ENCODE assay signal across 14 cellular contexts in the genomic region with DNA sequence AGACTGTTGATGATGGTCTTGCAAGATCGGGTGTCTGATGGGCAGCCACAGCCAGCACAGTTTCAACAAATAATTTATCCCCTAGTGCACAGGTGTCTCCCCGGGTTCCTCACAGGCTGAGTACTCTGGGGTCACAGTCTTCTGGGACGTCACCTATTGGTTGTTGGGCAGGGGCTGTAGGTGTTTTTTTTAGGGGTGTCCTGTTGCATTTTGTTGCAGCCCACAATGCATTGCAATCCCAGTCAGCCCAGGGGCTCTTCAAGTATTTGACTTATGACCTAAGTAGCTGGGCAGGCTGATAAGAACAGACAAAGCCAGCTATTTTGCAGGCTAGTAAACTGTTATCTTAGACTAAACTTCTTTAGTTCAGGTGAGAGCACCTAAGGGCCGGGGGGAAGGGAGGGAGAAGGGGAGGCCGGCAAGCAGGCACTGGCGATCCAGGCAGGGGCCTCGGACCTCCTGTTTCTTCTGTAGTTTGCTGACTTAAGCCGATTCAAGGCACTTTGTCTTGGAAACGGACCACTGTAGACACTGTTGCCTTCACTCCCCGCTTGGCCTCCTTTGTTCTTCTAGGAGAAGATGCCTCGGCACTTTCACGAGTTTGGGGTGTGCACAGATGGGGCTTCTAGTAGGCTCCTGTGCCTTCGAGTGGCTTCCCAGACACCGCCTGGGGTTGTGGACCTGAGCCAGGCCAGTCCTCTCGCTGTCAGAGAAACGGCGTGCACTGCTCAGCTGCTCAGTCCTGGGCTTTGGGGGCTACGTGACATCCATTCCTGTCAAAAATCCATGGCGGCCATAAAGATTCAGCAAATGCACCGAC. TPM values are rescaled to one million over a fixed set of nuclear protein-coding genes. Genes with fewer than 3 reads are reported as not detected.
DNase-seq lines count a peak whose midpoint lies in the region; TF ChIP-seq lines count a peak whose summit lies in the region.
"Had no signal": no experiment of that assay in that cellular context is flagged by ENCODE, and none has a peak within 500 bp of the region (broad histone marks: within the 10 kb centered on the region; RNA-seq: fewer than 3 reads in every experiment).

No MANE protein-coding gene starts in this region.

- peak overlapping the region in 3 of 11 experiments; percentile 26 to 52 (median 43); a peak in 4 of 22 replicates for H3K27ac ChIP-seq in BLaER1 treated with 17β-estradiol and CSF1 and Interleukin-3, amounts not matched to agents 10 nM and 100 nM
- H3K27ac ChIP-seq in HUES64 (ENCODE audit: low read depth, low read length) (peak overlapping the region; percentile 40; the same call in 1 of the 2 replicates), dorsolateral prefrontal cortex (no peak overlapping the region)
- H3K27ac ChIP-seq: body of pancreas, foreskin keratinocyte, neutrophil had no signal

- 84% methylated on average over 20 of the region's 20 CpGs for WGBS in HUES64

- peaks cover 33 to 73% (median 65%) of the 10 kb centered on the region in 10 experiments for H3K4me1 ChIP-seq in BLaER1 treated with 17β-estradiol and CSF1 and Interleukin-3, amounts not matched to agents 10 nM and 100 nM
- H3K4me1 ChIP-seq in HUES64 (ENCODE audit: insufficient read depth, low read length): peaks cover 11% of the 10 kb centered on the region; the same call in 1 of the 2 replicates
- H3K4me1 ChIP-seq: foreskin keratinocyte had no signal

- peaks cover 0 to 36% (median 0%) of the 10 kb centered on the region in 11 experiments; a peak in 8 of 22 replicates for H3K27me3 ChIP-seq in BLaER1 treated with 17β-estradiol and CSF1 and Interleukin-3, amounts not matched to agents 10 nM and 100 nM
- H3K27me3 ChIP-seq in HUES64 (ENCODE audit: insufficient read depth, low read length): no peaks in the 10 kb centered on the region
- H3K27me3 ChIP-seq in dorsolateral prefrontal cortex: no peaks in the 10 kb centered on the region
- H3K27me3 ChIP-seq: body of pancreas had no signal

- peaks cover 0 to 23% (median 0%) of the 10 kb centered on the region in 11 experiments; a peak in 3 of 22 replicates for H4K20me1 ChIP-seq in BLaER1 treated with 17β-estradiol and CSF1 and Interleukin-3, amounts not matched to agents 10 nM and 100 nM

- H3K4me2 ChIP-seq in BLaER1 treated with 17β-estradiol and CSF1 and Interleukin-3, amounts not matched to agents 10 nM and 100 nM: peak overlapping the region in 9 of 11 experiments; percentile 15 to 100 (median 98); a peak in 17 of 22 replicates

- H3K36me3 ChIP-seq in BLaER1 treated with 17β-estradiol and CSF1 and Interleukin-3, amounts not matched to agents 10 nM and 100 nM: no peaks in the 10 kb centered on the region
- H3K36me3 ChIP-seq in HUES64 (ENCODE audit: insufficient read depth, low read length): no peaks in the 10 kb centered on the region
- H3K36me3 ChIP-seq: neutrophil had no signal

- no peak for TF ChIP-seq CTCF in dorsolateral prefrontal cortex (IDR thresholded peaks at IDR 0.05 in 54 of 56, conservative IDR thresholded peaks at IDR 0.05 in 2 of 56; ENCODE audit: low read depth in 1 of 56, partially characterized antibody in 56 of 56)

- DNase-seq in dorsolateral prefrontal cortex (peak in 6 of 10 donors; percentile 5 to 51 (median 24)), mesenteric fat pad (ENCODE audit: low spot score) (peak; percentile 73), NCI-H2081 treated with DMSO at 0.1 percent for 48 hours (lab: John Stamatoyannopoulos, UW) (no peak)
- no peak for DNase-seq in stimulated activated CD4-positive, alpha-beta T cell treated with anti-CD3 and anti-CD28 coated beads, Interleukin-4, amount 100 ng/mL, for 4 hours
- no peak for DNase-seq in activated naive CD4-positive, alpha-beta T cell treated with anti-CD3 and anti-CD28 coated beads, Interleukin-2, amount 50 U/mL, for 16 hours
- DNase-seq in stimulated activated naive CD4-positive, alpha-beta T cell treated with Interleukin-2 at 50 U/mL for 16 hours (lab: John Stamatoyannopoulos, UW): no peak
- DNase-seq: activated naive CD8-positive, alpha-beta T cell treated with anti-CD3 and anti-CD28 coated beads, Interleukin-2, amount 10 ng/mL, durations not matched to agents 7 days and 5 days; body of pancreas; CD4-positive, CD25-positive, alpha-beta regulatory T cell; foreskin keratinocyte; NCI-H526 had no signal

- peak overlapping the region in 1 of 11 experiments; percentile 29; a peak in 1 of 22 replicates for H3K9ac ChIP-seq in BLaER1 treated with 17β-estradiol and CSF1 and Interleukin-3, amounts not matched to agents 10 nM and 100 nM
- no peak overlapping the region for H3K9ac ChIP-seq in HUES64 (ENCODE audit: low read depth, low read length)

- H3K9me3 ChIP-seq in BLaER1 treated with 17β-estradiol and CSF1 and Interleukin-3, amounts not matched to agents 10 nM and 100 nM (replicated peaks in 1 of 11): no peaks in the 10 kb centered on the region
- no peaks in the 10 kb centered on the region for H3K9me3 ChIP-seq in HUES64 (ENCODE audit: insufficient read depth, low read depth, low read length)
- H3K9me3 ChIP-seq: body of pancreas, neutrophil had no signal

- intact Hi-C loops in dorsolateral prefrontal cortex (cut with DNase I): loop anchor here in 1 of 2 donors (10.0 kb wide), 1 partner anchor 103 kb away; the partner anchor contains the start of gene LAMP1

- H3K4me3 ChIP-seq in BLaER1 treated with 17β-estradiol and CSF1 and Interleukin-3, amounts not matched to agents 10 nM and 100 nM: no peak overlapping the region
- no peak overlapping the region for H3K4me3 ChIP-seq in HUES64 (ENCODE audit: low read length)
- H3K4me3 ChIP-seq in dorsolateral prefrontal cortex: no peak overlapping the region
- H3K4me3 ChIP-seq: body of pancreas had no signal

RNA-seq across cellular contexts. Expression of gene GRTP1, which starts 33.9 kb away (rescaled TPM):
- 20.2 TPM for polyA plus RNA-seq in HUES64 (2013, experiment 1 of 2)
- polyA plus RNA-seq in HUES64 (2013, experiment 2 of 2): 17.2 TPM
- 1 to 10 TPM in 112 of 120 experiments, under 1 TPM in 8; 0.53 to 5.9 (median 2.2) TPM for total RNA-seq in dorsolateral prefrontal cortex
- 3.1 TPM for total RNA-seq in mesenteric fat pad
- total RNA-seq: activated naive CD8-positive, alpha-beta T cell treated with anti-CD3 and anti-CD28 coated beads, Interleukin-2, amount 10 ng/mL, durations not matched to agents 7 days and 5 days; CD4-positive, CD25-positive, alpha-beta regulatory T cell had no signal

RNA-seq across cellular contexts. Expression of gene ADPRHL1, which starts 55.5 kb away (rescaled TPM):
- polyA plus RNA-seq in HUES64 (2013, experiment 1 of 2): 0.85 TPM
- polyA plus RNA-seq in HUES64 (2013, experiment 2 of 2): 0.82 TPM
- total RNA-seq in dorsolateral prefrontal cortex (10 to 100 TPM in 115 of 120 experiments, 1 to 10 TPM in 5; 5.4 to 26.4 (median 17.8) TPM), mesenteric fat pad (2.1 TPM)

Comparison
In these comparisons a context has a peak if more than half of its experiments do, and no peak if none do; other contexts are left out.
1. DNase-seq: peak in dorsolateral prefrontal cortex (6 of 10) and mesenteric fat pad (single experiment); none in stimulated activated CD4-positive, alpha-beta T cell treated with anti-CD3 and anti-CD28 coated beads, Interleukin-4, amount 100 ng/mL, for 4 hours (0 of 2), NCI-H2081 treated with DMSO at 0.1 percent for 48 hours (single experiment), activated naive CD4-positive, alpha-beta T cell treated with anti-CD3 and anti-CD28 coated beads, Interleukin-2, amount 50 U/mL, for 16 hours (single experiment) and stimulated activated naive CD4-positive, alpha-beta T cell treated with Interleukin-2 at 50 U/mL for 16 hours (single experiment).